28 cellular contexts compared by ENCODE assay signal in the genomic region with DNA sequence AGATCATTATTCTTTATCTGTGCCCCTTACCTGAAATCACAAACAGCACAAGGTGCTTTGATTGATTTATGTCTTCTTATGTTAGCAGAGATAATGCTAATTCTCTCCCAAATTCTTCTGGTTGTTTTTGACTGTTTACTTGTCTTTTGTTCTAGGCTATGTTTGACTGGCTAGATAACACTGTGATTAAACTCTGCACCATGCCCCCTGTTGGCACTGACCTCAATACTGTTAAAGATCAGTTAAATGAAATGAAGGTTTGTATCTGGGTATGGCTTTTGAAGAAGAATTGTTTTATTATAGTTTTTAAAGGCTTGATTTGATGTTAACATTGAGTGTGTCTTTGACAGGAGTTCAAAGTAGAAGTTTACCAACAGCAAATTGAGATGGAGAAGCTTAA. TPM values are rescaled to one million over a fixed set of nuclear protein-coding genes. Genes with fewer than 3 reads are reported as not detected.
"Had no signal": no experiment of that assay in that cellular context is flagged by ENCODE, and none has a peak within 500 bp of the region (broad histone marks: within the 10 kb centered on the region; RNA-seq: fewer than 3 reads in every experiment).

No MANE protein-coding gene starts in this region.

- ATAC-seq: esophagus mucosa; gastrocnemius medialis; lower lobe of right lung; naive thymus-derived CD8-positive, alpha-beta T cell; pancreas; sciatic nerve; stimulated activated naive CD8-positive, alpha-beta T cell treated with anti-CD3 and anti-CD28 coated beads, Interleukin-15, amount 100 ng/mL, for 72 hours had no signal

- H3K4me1 Mint-ChIP-seq: stimulated activated naive CD8-positive, alpha-beta T cell treated with anti-CD3 and anti-CD28 coated beads, Interleukin-15, amount 100 ng/mL, for 72 hours had no signal

- H3K4me3 Mint-ChIP-seq: naive thymus-derived CD8-positive, alpha-beta T cell; neural crest cell; stimulated activated naive CD8-positive, alpha-beta T cell treated with anti-CD3 and anti-CD28 coated beads, Interleukin-15, amount 100 ng/mL, for 72 hours had no signal

- H3K27ac Mint-ChIP-seq: progenitor cell of endocrine pancreas had no signal

- H3K27me3 ChIP-seq: dorsolateral prefrontal cortex, gastrocnemius medialis, neutrophil, pancreas, suprapubic skin, thyroid gland, vagina had no signal

- H3K4me3 ChIP-seq: dorsolateral prefrontal cortex, gastrocnemius medialis, left ventricle myocardium inferior, lower lobe of right lung, pancreas, smooth muscle cell, suprapubic skin, thyroid gland, vagina had no signal

- H3K9me3 Mint-ChIP-seq: naive thymus-derived CD8-positive, alpha-beta T cell; neural crest cell; stimulated activated naive CD8-positive, alpha-beta T cell treated with anti-CD3 and anti-CD28 coated beads, Interleukin-15, amount 100 ng/mL, for 72 hours had no signal

- H3K27ac ChIP-seq: epithelial cell of prostate, gastrocnemius medialis, left ventricle myocardium inferior, lower lobe of right lung, neutrophil, pancreas, suprapubic skin, thyroid gland, vagina had no signal

- DNase-seq: dorsolateral prefrontal cortex; effector CD4-positive, alpha-beta T cell; foreskin fibroblast; gastrocnemius medialis; head of caudate nucleus; kidney; left ventricle myocardium inferior; lower lobe of right lung; naive thymus-derived CD8-positive, alpha-beta T cell; pancreas; stimulated activated CD4-positive, alpha-beta T cell treated with anti-CD3 and anti-CD28 coated beads, Interleukin-12 subunit alpha, Interleukin-12 subunit beta, amount 100 ng/mL, for 4 hours; stimulated activated CD4-positive, alpha-beta T cell treated with anti-CD3 and anti-CD28 coated beads, Interleukin-1b, Interleukin-23, amount 100 ng/mL, for 48 hours; stimulated activated CD4-positive, alpha-beta T cell treated with anti-CD3 and anti-CD28 coated beads, Interleukin-4, amount 100 ng/mL, for 1 hour; stimulated activated CD8-positive, alpha-beta memory T cell treated with anti-CD3 and anti-CD28 coated beads, Interleukin-4, amount 100 ng/mL, for 48 hours; stimulated activated naive CD4-positive, alpha-beta T cell; stimulated activated naive CD8-positive, alpha-beta T cell treated with anti-CD3 and anti-CD28 coated beads, Interleukin-15, amount 100 ng/mL, for 72 hours; thyroid gland; trophoblast cell had no signal

- FAIRE-seq: colon, kidney, pancreas had no signal

- H3K4me1 ChIP-seq: gastrocnemius medialis, left ventricle myocardium inferior, lower lobe of right lung, pancreas, suprapubic skin, thyroid gland, vagina had no signal

- H3K27me3 Mint-ChIP-seq: naive thymus-derived CD8-positive, alpha-beta T cell; progenitor cell of endocrine pancreas; stimulated activated naive CD8-positive, alpha-beta T cell treated with anti-CD3 and anti-CD28 coated beads, Interleukin-15, amount 100 ng/mL, for 72 hours had no signal

- H3K9me3 ChIP-seq: gastrocnemius medialis, left ventricle myocardium inferior, lower lobe of right lung, neutrophil, pancreas, suprapubic skin, thyroid gland, vagina had no signal

RNA-seq across cellular contexts. Expression of gene BMP8A, which starts 49.6 kb away (rescaled TPM):
- total RNA-seq: esophagus mucosa; lower lobe of right lung; naive thymus-derived CD8-positive, alpha-beta T cell had no signal
- polyA plus RNA-seq: naive thymus-derived CD8-positive, alpha-beta T cell had no signal
